24 cellular contexts compared by ENCODE assay signal in genomic region chr15:57010724-57011123, GRCh38.
DNase-seq lines count a peak whose midpoint lies in the region; ATAC-seq and TF ChIP-seq lines count a peak whose summit lies in the region.
"Had no signal": no experiment of that assay in that cellular context is flagged by ENCODE, and none has a peak within 500 bp of the region (broad histone marks: within the 10 kb centered on the region; RNA-seq: fewer than 3 reads in every experiment).

No MANE protein-coding gene starts in this region.

- H3K27me3 Mint-ChIP-seq in MCF 10A (ENCODE audit: insufficient read depth, unreplicated experiment) = no peaks in the 10 kb centered on the region
- H3K27me3 Mint-ChIP-seq in nephron progenitor cell (ENCODE audit: low read depth, poor library complexity) = no peaks in the 10 kb centered on the region
- H3K27me3 Mint-ChIP-seq in effector memory CD8-positive, alpha-beta T cell = no peaks in the 10 kb centered on the region
- H3K27me3 Mint-ChIP-seq: B cell; CD4-positive, alpha-beta memory T cell; CD8-positive, alpha-beta memory T cell had no signal

- no peak overlapping the region for H3K27ac ChIP-seq in mammary epithelial cell (ENCODE audit: insufficient read depth, low read depth, low read length)
- peak overlapping the region; percentile 69 for H3K27ac ChIP-seq in PC-3 (ENCODE audit: low read length)
- H3K27ac ChIP-seq: 22Rv1; A549; BLaER1 treated with 17β-estradiol and CSF1 and Interleukin-3, amounts not matched to agents 10 nM and 100 nM; C4-2B had no signal

- in situ Hi-C loops in mammary epithelial cell (cut with MboI; ENCODE audit: low sequenced_read_pairs in 2 of 2) = no loop called here

- no peaks in the 10 kb centered on the region for H3K9me3 ChIP-seq in mammary epithelial cell (replicated peaks; ENCODE audit: insufficient read depth, low read length)
- H3K9me3 ChIP-seq in PC-3 (ENCODE audit: low read length) = no peaks in the 10 kb centered on the region
- H3K9me3 ChIP-seq: A549 had no signal

- no peak overlapping the region for H3K4me3 ChIP-seq in mammary epithelial cell (replicated peaks in 1 of 3; ENCODE audit: insufficient read depth in 1 of 3, low read depth in 2 of 3, low read length in 3 of 3)
- H3K4me3 ChIP-seq in PC-3 (ENCODE audit: low read length) = no peak overlapping the region
- H3K4me3 ChIP-seq: A549; BLaER1 treated with 17β-estradiol and CSF1 and Interleukin-3, amounts not matched to agents 10 nM and 100 nM; GM12878 had no signal

- H3K27ac Mint-ChIP-seq in MCF 10A (ENCODE audit: low read depth, unreplicated experiment) = no peak overlapping the region
- H3K27ac Mint-ChIP-seq in nephron progenitor cell = peak overlapping the region; percentile 39
- H3K27ac Mint-ChIP-seq in effector memory CD8-positive, alpha-beta T cell = peak overlapping the region in 1 of 2 donors; percentile 49
- H3K27ac Mint-ChIP-seq: B cell; CD8-positive, alpha-beta memory T cell had no signal

- dilution Hi-C loops in mammary epithelial cell (cut with HindIII; ENCODE audit: low sequenced_read_pairs) = no loop called here

- H3F3A ChIP-seq in PC-3 (ENCODE audit: low read length, unreplicated experiment) = no peaks in the 10 kb centered on the region

- H3K36me3 ChIP-seq in mammary epithelial cell (ENCODE audit: insufficient read depth, low read length) (no peaks in the 10 kb centered on the region), PC-3 (ENCODE audit: low read depth, low read length) (no peaks in the 10 kb centered on the region)

- H3K4me1 ChIP-seq in mammary epithelial cell (ENCODE audit: insufficient read depth, low read length) = peaks cover 6% of the 10 kb centered on the region
- peaks cover 29% of the 10 kb centered on the region for H3K4me1 ChIP-seq in PC-3 (ENCODE audit: insufficient read depth, low read length)

- H3K36me3 Mint-ChIP-seq in MCF 10A (ENCODE audit: insufficient read depth, unreplicated experiment) (no peaks in the 10 kb centered on the region), nephron progenitor cell (ENCODE audit: low read depth) (peaks cover 49% of the 10 kb centered on the region)
- H3K36me3 Mint-ChIP-seq in effector memory CD8-positive, alpha-beta T cell (ENCODE audit: insufficient read depth) = peaks cover 2% of the 10 kb centered on the region

- H2AFZ ChIP-seq in mammary epithelial cell (ENCODE audit: low read depth, low read length) (no peak overlapping the region), PC-3 (ENCODE audit: low read length) (no peak overlapping the region)

- intact Hi-C loops in mammary epithelial cell (cut with micrococcal nuclease) (no loop called here), MCF 10A (cut with micrococcal nuclease) (no loop called here), PC-3 (cut with micrococcal nuclease) (loop anchor here (10.0 kb wide), 1 partner anchor 204 kb away; no protein-coding TSS in a partner anchor)

- DNase-seq in mammary epithelial cell = peak; percentile 23
- DNase-seq in MCF 10A (ENCODE audit: unreplicated experiment) = no peak
- peak; percentile 76 for DNase-seq in PC-3
- no peak for DNase-seq in nephron progenitor cell
- DNase-seq in effector memory CD8-positive, alpha-beta T cell = no peak
- DNase-seq in central memory CD4-positive, alpha-beta T cell = no peak
- DNase-seq: AML-193; CD4-positive, alpha-beta memory T cell; CD8-positive, alpha-beta memory T cell; COR-L47; DMS 273 treated with DMSO at 0.1 percent for 48 hours; DMS153; DMS53; DMS79; DND-41; EL; GDM1 had no signal

- BruUV-seq in mammary epithelial cell (replicated peaks; lab: Mats Ljungman, UMichigan) = no TSS peak
- no TSS peak for BruUV-seq in MCF 10A (replicated peaks; lab: Mats Ljungman, UMichigan)
- no TSS peak for BruUV-seq in PC-3 (replicated peaks; lab: Mats Ljungman, UMichigan)

- H3K79me2 ChIP-seq in mammary epithelial cell (ENCODE audit: insufficient read depth, low read length) (peaks cover 90% of the 10 kb centered on the region), PC-3 (ENCODE audit: low read length) (peaks cover 40% of the 10 kb centered on the region)

- H3K27me3 ChIP-seq in mammary epithelial cell (ENCODE audit: insufficient read depth, low read length) (no peaks in the 10 kb centered on the region), PC-3 (ENCODE audit: low read length) (no peaks in the 10 kb centered on the region)
- H3K27me3 ChIP-seq: BLaER1 treated with 17β-estradiol and CSF1 and Interleukin-3, amounts not matched to agents 10 nM and 100 nM had no signal

- no peaks in the 10 kb centered on the region for H4K20me1 ChIP-seq in mammary epithelial cell (ENCODE audit: insufficient read depth, low read length)
- H4K20me1 ChIP-seq in PC-3 (ENCODE audit: low read length) = no peaks in the 10 kb centered on the region

- H3K9me2 ChIP-seq in PC-3 (replicated peaks; ENCODE audit: low read length) = no peaks in the 10 kb centered on the region

- TF ChIP-seq CTCF in mammary epithelial cell (conservative IDR thresholded peaks at IDR 0.05 in 1 of 2, IDR thresholded peaks at IDR 0.05 in 1 of 2; ENCODE audit: extremely low read depth in 1 of 2, insufficient read depth in 1 of 2, low read depth in 1 of 2, low read length in 2 of 2) (no peak), MCF 10A (IDR thresholded peaks at IDR 0.05; ENCODE audit: unreplicated experiment) (no peak), PC-3 (conservative IDR thresholded peaks at IDR 0.05; ENCODE audit: low read depth, low read length) (no peak), nephron progenitor cell (IDR thresholded peaks at IDR 0.05) (no peak)

- H3K4me2 ChIP-seq in mammary epithelial cell (ENCODE audit: insufficient read depth, low read depth, low read length) = no peak overlapping the region
- peak overlapping the region; percentile 42 for H3K4me2 ChIP-seq in PC-3 (ENCODE audit: low read length)
- H3K4me2 ChIP-seq: A549; BLaER1 treated with 17β-estradiol and CSF1 and Interleukin-3, amounts not matched to agents 10 nM and 100 nM had no signal

- H3K4me1 Mint-ChIP-seq in MCF 10A (ENCODE audit: insufficient read depth, unreplicated experiment) (peaks cover 12% of the 10 kb centered on the region), nephron progenitor cell (peaks cover 12% of the 10 kb centered on the region)
- H3K4me1 Mint-ChIP-seq in effector memory CD8-positive, alpha-beta T cell (ENCODE audit: low read depth in 2 of 2) = peaks cover 18 to 31% of the 10 kb centered on the region in 2 donors

- no peaks in the 10 kb centered on the region for H3K9me3 Mint-ChIP-seq in MCF 10A (ENCODE audit: unreplicated experiment)
- H3K9me3 Mint-ChIP-seq in nephron progenitor cell = no peaks in the 10 kb centered on the region
- H3K9me3 Mint-ChIP-seq in effector memory CD8-positive, alpha-beta T cell = no peaks in the 10 kb centered on the region
- H3K9me3 Mint-ChIP-seq: CD4-positive, alpha-beta memory T cell; CD8-positive, alpha-beta memory T cell had no signal

- CTCF ChIA-PET in mammary epithelial cell (lab: Charles Lee; ENCODE audit: low non-redundant PET) = no interaction called here
- CTCF ChIA-PET in MCF 10A (lab: Yijun Ruan, JAX) = no interaction called here
- CTCF ChIA-PET in PC-3 (lab: Charles Lee) = no interaction called here

- H3K9ac ChIP-seq in mammary epithelial cell (ENCODE audit: insufficient read depth, low read length) = no peak overlapping the region
- H3K9ac ChIP-seq in PC-3 (ENCODE audit: low read length) = no peak overlapping the region
- H3K9ac ChIP-seq: BLaER1 treated with 17β-estradiol and CSF1 and Interleukin-3, amounts not matched to agents 10 nM and 100 nM had no signal

- ATAC-seq in PC-3 = peak; percentile 66
- no peak for ATAC-seq in effector memory CD8-positive, alpha-beta T cell (replicated peaks)
- no peak for ATAC-seq in GM18861 (IDR thresholded peaks at IDR 0.05; ENCODE audit: unreplicated experiment)
- ATAC-seq: A549, GM12878 had no signal

- POLR2A ChIA-PET in MCF 10A (lab: Yijun Ruan, JAX) (interaction anchor here (0.6 to 0.9 kb wide), 3 partner anchors 20 to 176 kb away, joined by 3 read pairs; no protein-coding TSS in a partner anchor), PC-3 (lab: Charles Lee; ENCODE audit: unreplicated experiment) (no interaction called here)

- H3K4me3 Mint-ChIP-seq in MCF 10A (ENCODE audit: unreplicated experiment) = no peak overlapping the region
- no peak overlapping the region for H3K4me3 Mint-ChIP-seq in nephron progenitor cell
- H3K4me3 Mint-ChIP-seq in effector memory CD8-positive, alpha-beta T cell = no peak overlapping the region
- H3K4me3 Mint-ChIP-seq: B cell; CD4-positive, alpha-beta memory T cell; CD8-positive, alpha-beta memory T cell had no signal

- 92% methylated on average over 2 of the region's 2 CpGs for WGBS in mammary epithelial cell (ENCODE audit: low coverage, missing lambda C conversion rate)

Comparison
In these comparisons a context has a peak if more than half of its experiments do, and no peak if none do; other contexts are left out.
1. DNase-seq: peak in mammary epithelial cell (single experiment) and PC-3 (single experiment); none in MCF 10A (single experiment), nephron progenitor cell (single experiment), effector memory CD8-positive, alpha-beta T cell (0 of 3) and central memory CD4-positive, alpha-beta T cell (single experiment).